ENCODE assay signal across 18 cellular contexts in genomic region chr10:62826275-62826674, GRCh38.
DNase-seq lines count a peak whose midpoint lies in the region; ATAC-seq and FAIRE-seq lines count a peak whose summit lies in the region.
"Had no signal": no experiment of that assay in that cellular context is flagged by ENCODE, and none has a peak within 500 bp of the region (broad histone marks: within the 10 kb centered on the region; RNA-seq: fewer than 3 reads in every experiment).

No MANE protein-coding gene starts in this region.

- peaks cover 51% of the 10 kb centered on the region for H3K4me1 Mint-ChIP-seq in dendritic cell treated with granulocyte-macrophage colony-stimulating factor and Interleukin-4, amounts not matched to agents 40 ng/mL and 50 ng/mL, for 4 days (ENCODE audit: low read depth)

- peak overlapping the region; percentile 74 for H3K27ac Mint-ChIP-seq in dendritic cell treated with granulocyte-macrophage colony-stimulating factor and Interleukin-4, amounts not matched to agents 40 ng/mL and 50 ng/mL, for 4 days
- H3K27ac Mint-ChIP-seq: CD4-positive, alpha-beta T cell had no signal

- DNase-seq in CD1c-positive myeloid dendritic cell (ENCODE audit: extremely low spot score) (peak; percentile 77), KBM-7 (peak; percentile 64), OCI-M1 (lab: John Stamatoyannopoulos, UW) (peak; percentile 56), GM19239 (ENCODE audit: insufficient read length, low spot score) (no peak), NCI-H345 treated with DMSO at 0.1 percent for 48 hours (lab: John Stamatoyannopoulos, UW; ENCODE audit: unreplicated experiment) (no peak)
- DNase-seq: ACHN; BE2C; C1 segment of cervical spinal cord; Caco-2; CD4-positive, alpha-beta T cell; GM23248; IMR-90 had no signal

- in situ Hi-C loops in KBM-7 (cut with MboI; ENCODE audit: low pct_unique_long_range_greater_than_20kb, low sequenced_read_pairs): no loop called here

- H3K36me3 Mint-ChIP-seq in dendritic cell treated with granulocyte-macrophage colony-stimulating factor and Interleukin-4, amounts not matched to agents 40 ng/mL and 50 ng/mL, for 4 days (ENCODE audit: low read depth): no peaks in the 10 kb centered on the region

- no peak for ATAC-seq in HG02588 (IDR thresholded peaks at IDR 0.05; ENCODE audit: unreplicated experiment)

- intact Hi-C loops in dendritic cell treated with granulocyte-macrophage colony-stimulating factor and Interleukin-4, amounts not matched to agents 40 ng/mL and 50 ng/mL, for 4 days (cut with micrococcal nuclease): no loop called here

- FAIRE-seq in GM19239 (lab: Jason Lieb, UNC): no peak
- FAIRE-seq: A204.1, D721Med, G401.6, HTR-8/SVneo had no signal

- no peak overlapping the region for H3K4me3 Mint-ChIP-seq in dendritic cell treated with granulocyte-macrophage colony-stimulating factor and Interleukin-4, amounts not matched to agents 40 ng/mL and 50 ng/mL, for 4 days
- H3K4me3 Mint-ChIP-seq: CD4-positive, alpha-beta T cell had no signal

- H3K27me3 Mint-ChIP-seq in dendritic cell treated with granulocyte-macrophage colony-stimulating factor and Interleukin-4, amounts not matched to agents 40 ng/mL and 50 ng/mL, for 4 days: peaks cover 5% of the 10 kb centered on the region

- no peaks in the 10 kb centered on the region for H3K9me3 Mint-ChIP-seq in dendritic cell treated with granulocyte-macrophage colony-stimulating factor and Interleukin-4, amounts not matched to agents 40 ng/mL and 50 ng/mL, for 4 days
- H3K9me3 Mint-ChIP-seq: CD4-positive, alpha-beta T cell had no signal

Comparison
In these comparisons a context has a peak if more than half of its experiments do, and no peak if none do; other contexts are left out.
1. DNase-seq: peak in CD1c-positive myeloid dendritic cell (single experiment), KBM-7 (single experiment) and OCI-M1 (single experiment); none in GM19239 (single experiment) and NCI-H345 treated with DMSO at 0.1 percent for 48 hours (single experiment).